ENCODE assay signal across 1 cellular context in genomic region chr15:41571948-41572347, GRCh38.
TF ChIP-seq lines count a peak whose summit lies in the region.

No MANE protein-coding gene starts in this region.

TF ChIP-seq in HepG2, 621 proteins besides CTCF, POLR2A, EP300 and RAD21:
- TF ChIP-seq BATF2 (CRISPR knock-in tag; IDR thresholded peaks at IDR 0.05) (no peak), CEBPB (IDR thresholded peaks at IDR 0.05; ENCODE audit: borderline replicate concordance, low read depth, low read length) (peak; percentile 44; the same call in 1 of the 2 replicates), ZNF770 (CRISPR knock-in tag; IDR thresholded peaks at IDR 0.05) (peak; percentile 91)
- TF ChIP-seq, protein P1, sequence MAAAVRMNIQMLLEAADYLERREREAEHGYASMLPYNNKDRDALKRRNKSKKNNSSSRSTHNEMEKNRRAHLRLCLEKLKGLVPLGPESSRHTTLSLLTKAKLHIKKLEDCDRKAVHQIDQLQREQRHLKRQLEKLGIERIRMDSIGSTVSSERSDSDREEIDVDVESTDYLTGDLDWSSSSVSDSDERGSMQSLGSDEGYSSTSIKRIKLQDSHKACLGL (CRISPR knock-in tag; IDR thresholded peaks at IDR 0.05) = no peak
